Comparison of ENCODE assay signal across 1 cellular context in the genomic region with DNA sequence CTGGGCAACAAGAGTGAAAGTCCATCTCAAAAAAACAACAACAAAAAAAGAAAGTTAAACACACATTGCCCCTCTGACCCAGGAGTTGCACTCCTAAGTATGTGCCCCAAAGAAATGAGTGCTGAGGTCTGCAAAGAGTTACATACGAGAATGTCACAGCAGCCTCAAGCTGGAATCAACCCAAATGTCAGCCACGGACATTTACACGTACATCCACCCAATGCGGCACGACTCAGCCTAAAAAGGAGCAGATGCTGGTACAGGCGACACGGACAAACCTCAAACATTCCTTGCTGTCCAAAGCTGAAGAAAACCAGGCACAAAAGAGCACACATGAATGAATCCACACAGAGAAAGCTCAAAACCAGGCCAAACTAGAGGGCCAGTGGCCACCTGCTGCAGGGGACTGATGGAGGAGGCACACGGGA.
TF ChIP-seq lines count a peak whose summit lies in the region.

No MANE protein-coding gene starts in this region.

TF ChIP-seq in liver, 16 proteins besides CTCF, POLR2A, EP300 and RAD21 (continued from another document):
- TF ChIP-seq, protein P1, sequence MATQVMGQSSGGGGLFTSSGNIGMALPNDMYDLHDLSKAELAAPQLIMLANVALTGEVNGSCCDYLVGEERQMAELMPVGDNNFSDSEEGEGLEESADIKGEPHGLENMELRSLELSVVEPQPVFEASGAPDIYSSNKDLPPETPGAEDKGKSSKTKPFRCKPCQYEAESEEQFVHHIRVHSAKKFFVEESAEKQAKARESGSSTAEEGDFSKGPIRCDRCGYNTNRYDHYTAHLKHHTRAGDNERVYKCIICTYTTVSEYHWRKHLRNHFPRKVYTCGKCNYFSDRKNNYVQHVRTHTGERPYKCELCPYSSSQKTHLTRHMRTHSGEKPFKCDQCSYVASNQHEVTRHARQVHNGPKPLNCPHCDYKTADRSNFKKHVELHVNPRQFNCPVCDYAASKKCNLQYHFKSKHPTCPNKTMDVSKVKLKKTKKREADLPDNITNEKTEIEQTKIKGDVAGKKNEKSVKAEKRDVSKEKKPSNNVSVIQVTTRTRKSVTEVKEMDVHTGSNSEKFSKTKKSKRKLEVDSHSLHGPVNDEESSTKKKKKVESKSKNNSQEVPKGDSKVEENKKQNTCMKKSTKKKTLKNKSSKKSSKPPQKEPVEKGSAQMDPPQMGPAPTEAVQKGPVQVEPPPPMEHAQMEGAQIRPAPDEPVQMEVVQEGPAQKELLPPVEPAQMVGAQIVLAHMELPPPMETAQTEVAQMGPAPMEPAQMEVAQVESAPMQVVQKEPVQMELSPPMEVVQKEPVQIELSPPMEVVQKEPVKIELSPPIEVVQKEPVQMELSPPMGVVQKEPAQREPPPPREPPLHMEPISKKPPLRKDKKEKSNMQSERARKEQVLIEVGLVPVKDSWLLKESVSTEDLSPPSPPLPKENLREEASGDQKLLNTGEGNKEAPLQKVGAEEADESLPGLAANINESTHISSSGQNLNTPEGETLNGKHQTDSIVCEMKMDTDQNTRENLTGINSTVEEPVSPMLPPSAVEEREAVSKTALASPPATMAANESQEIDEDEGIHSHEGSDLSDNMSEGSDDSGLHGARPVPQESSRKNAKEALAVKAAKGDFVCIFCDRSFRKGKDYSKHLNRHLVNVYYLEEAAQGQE (IDR thresholded peaks at IDR 0.05) = no peak
- TF ChIP-seq HNF4G (IDR thresholded peaks at IDR 0.05) = peak; percentile 55
- TF ChIP-seq, protein P2, sequence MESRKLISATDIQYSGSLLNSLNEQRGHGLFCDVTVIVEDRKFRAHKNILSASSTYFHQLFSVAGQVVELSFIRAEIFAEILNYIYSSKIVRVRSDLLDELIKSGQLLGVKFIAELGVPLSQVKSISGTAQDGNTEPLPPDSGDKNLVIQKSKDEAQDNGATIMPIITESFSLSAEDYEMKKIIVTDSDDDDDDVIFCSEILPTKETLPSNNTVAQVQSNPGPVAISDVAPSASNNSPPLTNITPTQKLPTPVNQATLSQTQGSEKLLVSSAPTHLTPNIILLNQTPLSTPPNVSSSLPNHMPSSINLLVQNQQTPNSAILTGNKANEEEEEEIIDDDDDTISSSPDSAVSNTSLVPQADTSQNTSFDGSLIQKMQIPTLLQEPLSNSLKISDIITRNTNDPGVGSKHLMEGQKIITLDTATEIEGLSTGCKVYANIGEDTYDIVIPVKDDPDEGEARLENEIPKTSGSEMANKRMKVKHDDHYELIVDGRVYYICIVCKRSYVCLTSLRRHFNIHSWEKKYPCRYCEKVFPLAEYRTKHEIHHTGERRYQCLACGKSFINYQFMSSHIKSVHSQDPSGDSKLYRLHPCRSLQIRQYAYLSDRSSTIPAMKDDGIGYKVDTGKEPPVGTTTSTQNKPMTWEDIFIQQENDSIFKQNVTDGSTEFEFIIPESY (IDR thresholded peaks at IDR 0.05) = no peak
- no peak for TF ChIP-seq FOXA1 (IDR thresholded peaks at IDR 0.05)
- TF ChIP-seq, protein P3, sequence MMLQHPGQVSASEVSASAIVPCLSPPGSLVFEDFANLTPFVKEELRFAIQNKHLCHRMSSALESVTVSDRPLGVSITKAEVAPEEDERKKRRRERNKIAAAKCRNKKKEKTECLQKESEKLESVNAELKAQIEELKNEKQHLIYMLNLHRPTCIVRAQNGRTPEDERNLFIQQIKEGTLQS (IDR thresholded peaks at IDR 0.05) = peak; percentile 28
- peak; percentile 55 for TF ChIP-seq NR2F2 (IDR thresholded peaks at IDR 0.05)
- no peak for TF ChIP-seq GABPA (IDR thresholded peaks at IDR 0.05 in 1 of 2, conservative IDR thresholded peaks at IDR 0.05 in 1 of 2)
- peak; percentile 71 to 77 for TF ChIP-seq RXRA (IDR thresholded peaks at IDR 0.05)
- no peak for TF ChIP-seq YY1 (IDR thresholded peaks at IDR 0.05)
- TF ChIP-seq MAX (IDR thresholded peaks at IDR 0.05) = no peak
- TF ChIP-seq HNF4A (conservative IDR thresholded peaks at IDR 0.05) = peak; percentile 85 to 91
- no peak for TF ChIP-seq EGR1 (IDR thresholded peaks at IDR 0.05; ENCODE audit: low read depth in 2 of 2)
- TF ChIP-seq JUND (IDR thresholded peaks at IDR 0.05) = peak; percentile 47 to 63
- peak; percentile 82 for TF ChIP-seq SP1 (IDR thresholded peaks at IDR 0.05)
- TF ChIP-seq TAF1 (conservative IDR thresholded peaks at IDR 0.05) = no peak
